In genomic region chr19:3605770-3606169, GRCh38 we compare ENCODE assay signal across 10 cellular contexts. TPM values are rescaled to one million over a fixed set of nuclear protein-coding genes. Genes with fewer than 3 reads are reported as not detected.
DNase-seq lines count a peak whose midpoint lies in the region; ATAC-seq and TF ChIP-seq lines count a peak whose summit lies in the region.
"Had no signal": no experiment of that assay in that cellular context is flagged by ENCODE, and none has a peak within 500 bp of the region (broad histone marks: within the 10 kb centered on the region; RNA-seq: fewer than 3 reads in every experiment).

No MANE protein-coding gene starts in this region.

- DNase-seq in BJ (ENCODE audit: low read depth) (no peak), MG63 (no peak), esophagus squamous epithelium (lab: John Stamatoyannopoulos, UW) (no peak), prostate gland (ENCODE audit: low spot score) (no peak), cerebellum (ENCODE audit: low spot score) (no peak), nucleus accumbens (lab: John Stamatoyannopoulos, UW) (no peak)
- DNase-seq in activated CD4-positive, alpha-beta memory T cell treated with anti-CD3 and anti-CD28 coated beads for 36 hours, result no peak

- intact Hi-C loops in esophagus squamous epithelium (cut with DNase I) (no loop called here), prostate gland (cut with DNase I) (no loop called here)
- intact Hi-C loops in activated CD4-positive, alpha-beta memory T cell treated with anti-CD3 and anti-CD28 coated beads for 36 hours (cut with micrococcal nuclease), result no loop called here

- WGBS in esophagus squamous epithelium, 2 donors, result 43 to 45% methylated on average over 5 of the region's 5 CpGs
- WGBS in prostate gland, result 45% methylated on average over 5 of the region's 5 CpGs

- no peak for TF ChIP-seq POLR2A in esophagus squamous epithelium (IDR thresholded peaks at IDR 0.05)
- TF ChIP-seq POLR2A in prostate gland (IDR thresholded peaks at IDR 0.05), result no peak

- H3K27me3 ChIP-seq in BJ (ENCODE audit: control insufficient read depth, insufficient read depth, low read length) (no peaks in the 10 kb centered on the region), MG63 (no peaks in the 10 kb centered on the region), esophagus squamous epithelium (peaks cover 0 to 35% (median 0%) of the 10 kb centered on the region in 4 donors), prostate gland (replicated peaks; ENCODE audit: insufficient read depth) (no peaks in the 10 kb centered on the region)

- TF ChIP-seq CTCF in BJ (IDR thresholded peaks at IDR 0.05; ENCODE audit: insufficient read depth, low read depth, low read length) (no peak), esophagus squamous epithelium (IDR thresholded peaks at IDR 0.05) (no peak), prostate gland (IDR thresholded peaks at IDR 0.05) (no peak)

- no peak for ATAC-seq in activated T-helper 17 cell treated with anti-CD3 and anti-CD28 coated beads, Interleukin-2, amount 50 U/mL, for 72 hours (replicated peaks)

- peaks cover 9% of the 10 kb centered on the region for H3K27me3 Mint-ChIP-seq in activated T-helper 17 cell treated with anti-CD3 and anti-CD28 coated beads, Interleukin-2, amount 50 U/mL, for 72 hours
- H3K27me3 Mint-ChIP-seq in activated CD4-positive, alpha-beta memory T cell treated with anti-CD3 and anti-CD28 coated beads for 36 hours, result peaks cover 4% of the 10 kb centered on the region
- H3K27me3 Mint-ChIP-seq: activated naive CD8-positive, alpha-beta T cell treated with anti-CD3 and anti-CD28 coated beads, Interleukin-2, amount 10 ng/mL, durations not matched to agents 7 days and 5 days had no signal

- no peaks in the 10 kb centered on the region for H3K4me1 Mint-ChIP-seq in activated T-helper 17 cell treated with anti-CD3 and anti-CD28 coated beads, Interleukin-2, amount 50 U/mL, for 72 hours
- no peaks in the 10 kb centered on the region for H3K4me1 Mint-ChIP-seq in activated CD4-positive, alpha-beta memory T cell treated with anti-CD3 and anti-CD28 coated beads for 36 hours (ENCODE audit: low read depth)

- peak overlapping the region; percentile 67 to 89 (median 80) for H3K27ac ChIP-seq in esophagus squamous epithelium
- no peak overlapping the region for H3K27ac ChIP-seq in prostate gland

- H3K4me1 ChIP-seq in esophagus squamous epithelium, result peaks cover 0 to 75% (median 36%) of the 10 kb centered on the region in 3 donors
- peaks cover 10% of the 10 kb centered on the region for H3K4me1 ChIP-seq in prostate gland (replicated peaks)

- POLR2A ChIA-PET in BJ (lab: Charles Lee), result no interaction called here
- POLR2A ChIA-PET in activated CD4-positive, alpha-beta memory T cell treated with anti-CD3 and anti-CD28 coated beads for 36 hours (lab: Charles Lee), result no interaction called here

- H3K9me3 ChIP-seq in MG63 (no peaks in the 10 kb centered on the region), esophagus squamous epithelium (no peaks in the 10 kb centered on the region), prostate gland (no peaks in the 10 kb centered on the region)

- H3K4me3 ChIP-seq in BJ (ENCODE audit: low read depth, low read length), result peak overlapping the region; percentile 68
- H3K4me3 ChIP-seq in MG63, result peak overlapping the region; percentile 54
- peak overlapping the region; percentile 23 to 73 (median 52) for H3K4me3 ChIP-seq in esophagus squamous epithelium
- H3K4me3 ChIP-seq in prostate gland, result peak overlapping the region; percentile 30 to 35

- H3K36me3 ChIP-seq in BJ (ENCODE audit: control insufficient read depth, insufficient read depth, low read length) (peaks cover 1% of the 10 kb centered on the region; the same call in 1 of the 2 replicates), MG63 (no peaks in the 10 kb centered on the region), esophagus squamous epithelium (peaks cover 0 to 9% (median 0%) of the 10 kb centered on the region in 3 donors), prostate gland (no peaks in the 10 kb centered on the region)

- CTCF ChIA-PET in BJ (lab: Yijun Ruan, JAX), result no interaction called here
- CTCF ChIA-PET in activated CD4-positive, alpha-beta memory T cell treated with anti-CD3 and anti-CD28 coated beads for 36 hours (lab: Charles Lee), result no interaction called here

- H3K36me3 Mint-ChIP-seq in activated T-helper 17 cell treated with anti-CD3 and anti-CD28 coated beads, Interleukin-2, amount 50 U/mL, for 72 hours (ENCODE audit: low read depth), result no peaks in the 10 kb centered on the region
- H3K36me3 Mint-ChIP-seq in activated CD4-positive, alpha-beta memory T cell treated with anti-CD3 and anti-CD28 coated beads for 36 hours, result no peaks in the 10 kb centered on the region
- H3K36me3 Mint-ChIP-seq: activated naive CD8-positive, alpha-beta T cell treated with anti-CD3 and anti-CD28 coated beads, Interleukin-2, amount 10 ng/mL, durations not matched to agents 7 days and 5 days had no signal

- no peaks in the 10 kb centered on the region for H3K9me3 Mint-ChIP-seq in activated T-helper 17 cell treated with anti-CD3 and anti-CD28 coated beads, Interleukin-2, amount 50 U/mL, for 72 hours
- no peaks in the 10 kb centered on the region for H3K9me3 Mint-ChIP-seq in activated CD4-positive, alpha-beta memory T cell treated with anti-CD3 and anti-CD28 coated beads for 36 hours
- H3K9me3 Mint-ChIP-seq: activated CD4-positive, alpha-beta T cell treated with anti-CD3 and anti-CD28 coated beads, Interleukin-2, amount 10 ng/mL, durations not matched to agents 7 days and 5 days; activated naive CD8-positive, alpha-beta T cell treated with anti-CD3 and anti-CD28 coated beads, Interleukin-2, amount 10 ng/mL, durations not matched to agents 7 days and 5 days had no signal

- H3K27ac Mint-ChIP-seq in activated T-helper 17 cell treated with anti-CD3 and anti-CD28 coated beads, Interleukin-2, amount 50 U/mL, for 72 hours, result no peak overlapping the region
- no peak overlapping the region for H3K27ac Mint-ChIP-seq in activated CD4-positive, alpha-beta memory T cell treated with anti-CD3 and anti-CD28 coated beads for 36 hours
- H3K27ac Mint-ChIP-seq: activated CD4-positive, alpha-beta T cell treated with anti-CD3 and anti-CD28 coated beads, Interleukin-2, amount 10 ng/mL, durations not matched to agents 7 days and 5 days; activated naive CD8-positive, alpha-beta T cell treated with anti-CD3 and anti-CD28 coated beads, Interleukin-2, amount 10 ng/mL, durations not matched to agents 7 days and 5 days had no signal

- no peak overlapping the region for H3K4me3 Mint-ChIP-seq in activated T-helper 17 cell treated with anti-CD3 and anti-CD28 coated beads, Interleukin-2, amount 50 U/mL, for 72 hours
- H3K4me3 Mint-ChIP-seq in activated CD4-positive, alpha-beta memory T cell treated with anti-CD3 and anti-CD28 coated beads for 36 hours, result no peak overlapping the region
- H3K4me3 Mint-ChIP-seq: activated naive CD8-positive, alpha-beta T cell treated with anti-CD3 and anti-CD28 coated beads, Interleukin-2, amount 10 ng/mL, durations not matched to agents 7 days and 5 days had no signal

RNA-seq across cellular contexts. Expression of gene TBXA2R, which starts 0.9 kb away (rescaled TPM):
- 0.54 and 1.2 TPM in 2 replicates for polyA plus RNA-seq in BJ (2011; rRNA removed)
- polyA minus RNA-seq in BJ (2011; rRNA and poly(A)+ RNA removed), result 0.62 and 1.00 TPM in 2 replicates
- total RNA-seq in MG63 (2014; rRNA removed; shearing (Covaris generic); ENCODE audit: low replicate concordance), result 1.9 and 2.1 TPM in 2 replicates
- 1 to 10 TPM in 1 of 4 donors, under 1 TPM in 3; 0.23 to 1.3 (median 0.45) TPM for total RNA-seq in esophagus squamous epithelium
- total RNA-seq in prostate gland, result 1 to 10 TPM; 1.1 to 4.0 TPM
- under 1 TPM; 0.32 to 0.37 TPM for total RNA-seq in activated T-helper 17 cell treated with anti-CD3 and anti-CD28 coated beads, Interleukin-2, amount 50 U/mL, for 72 hours
- total RNA-seq in cerebellum, result 0.45 TPM
- under 1 TPM; 0.31 to 0.36 TPM for total RNA-seq in activated CD4-positive, alpha-beta memory T cell treated with anti-CD3 and anti-CD28 coated beads for 36 hours

RNA-seq across cellular contexts. Expression of gene GIPC3, which starts 20.5 kb away (rescaled TPM):
- polyA plus RNA-seq in BJ (2011; rRNA removed), result 0.36 and 0.63 TPM in 2 replicates
- polyA minus RNA-seq in BJ (2011; rRNA and poly(A)+ RNA removed), result 0.47 and 0.72 TPM in 2 replicates
- not detected in 2 replicates for total RNA-seq in MG63 (2014; rRNA removed; shearing (Covaris generic); ENCODE audit: low replicate concordance)
- total RNA-seq in esophagus squamous epithelium (under 1 TPM; 0.18 to 0.76 (median 0.22) TPM), prostate gland (1 to 10 TPM in 1 of 2 donors, under 1 TPM in 1; 0.36 to 1.9 TPM), cerebellum (0.09 TPM)
- under 1 TPM; 0.32 to 0.42 TPM for total RNA-seq in activated T-helper 17 cell treated with anti-CD3 and anti-CD28 coated beads, Interleukin-2, amount 50 U/mL, for 72 hours
- total RNA-seq in activated CD4-positive, alpha-beta memory T cell treated with anti-CD3 and anti-CD28 coated beads for 36 hours, result under 1 TPM; 0.19 to 0.26 TPM

RNA-seq across cellular contexts. Expression of gene CACTIN, which starts 20.8 kb away (rescaled TPM):
- 9.3 and 13.8 TPM in 2 replicates for polyA plus RNA-seq in BJ (2011; rRNA removed)
- polyA minus RNA-seq in BJ (2011; rRNA and poly(A)+ RNA removed), result 5.2 and 9.1 TPM in 2 replicates
- total RNA-seq in MG63 (2014; rRNA removed; shearing (Covaris generic); ENCODE audit: low replicate concordance), result 13.1 and 25.3 TPM in 2 replicates
- 10 to 100 TPM; 15.9 to 26.7 (median 21.3) TPM for total RNA-seq in esophagus squamous epithelium
- 10 to 100 TPM; 38.2 to 52.8 TPM for total RNA-seq in prostate gland
- total RNA-seq in activated T-helper 17 cell treated with anti-CD3 and anti-CD28 coated beads, Interleukin-2, amount 50 U/mL, for 72 hours, result 10 to 100 TPM; 22.9 to 31.8 TPM
- 15.2 TPM for total RNA-seq in cerebellum
- 10 to 100 TPM; 25.2 to 27.2 TPM for total RNA-seq in activated CD4-positive, alpha-beta memory T cell treated with anti-CD3 and anti-CD28 coated beads for 36 hours

RNA-seq across cellular contexts. Expression of gene HMG20B, which starts 33.0 kb away (rescaled TPM):
- polyA plus RNA-seq in BJ (2011; rRNA removed), result 39.7 and 54.2 TPM in 2 replicates
- polyA minus RNA-seq in BJ (2011; rRNA and poly(A)+ RNA removed), result 10.2 and 14.9 TPM in 2 replicates
- 42.5 and 43.5 TPM in 2 replicates for total RNA-seq in MG63 (2014; rRNA removed; shearing (Covaris generic); ENCODE audit: low replicate concordance)
- total RNA-seq in esophagus squamous epithelium, result 10 to 100 TPM; 56.1 to 77.6 (median 76.9) TPM
- total RNA-seq in prostate gland, result 100 to 1,000 TPM; 184 to 369 TPM
- 10 to 100 TPM; 40.0 to 52.3 TPM for total RNA-seq in activated T-helper 17 cell treated with anti-CD3 and anti-CD28 coated beads, Interleukin-2, amount 50 U/mL, for 72 hours
- 15.4 TPM for total RNA-seq in cerebellum
- total RNA-seq in activated CD4-positive, alpha-beta memory T cell treated with anti-CD3 and anti-CD28 coated beads for 36 hours, result 10 to 100 TPM; 68.1 to 78.5 TPM

RNA-seq across cellular contexts. Expression of gene MFSD12, which starts 48.4 kb away (rescaled TPM):
- polyA plus RNA-seq in BJ (2011; rRNA removed), result 35.0 and 54.7 TPM in 2 replicates
- polyA minus RNA-seq in BJ (2011; rRNA and poly(A)+ RNA removed), result 41.3 and 58.2 TPM in 2 replicates
- total RNA-seq in MG63 (2014; rRNA removed; shearing (Covaris generic); ENCODE audit: low replicate concordance), result 17.6 and 26.4 TPM in 2 replicates
- total RNA-seq in esophagus squamous epithelium (10 to 100 TPM; 22.5 to 50.4 (median 37.3) TPM), prostate gland (10 to 100 TPM; 60.5 to 86.1 TPM), cerebellum (30.4 TPM)
- total RNA-seq in activated T-helper 17 cell treated with anti-CD3 and anti-CD28 coated beads, Interleukin-2, amount 50 U/mL, for 72 hours, result 10 to 100 TPM; 38.3 to 64.1 TPM
- total RNA-seq in activated CD4-positive, alpha-beta memory T cell treated with anti-CD3 and anti-CD28 coated beads for 36 hours, result 10 to 100 TPM; 50.6 to 54.2 TPM

Comparison
In these comparisons a context has a peak if more than half of its experiments do, and no peak if none do; other contexts are left out.
1. H3K27ac ChIP-seq: peak in esophagus squamous epithelium (4 of 4); none in prostate gland (0 of 2).
2. Peak in every context shown above with its lines, with median percentiles within 50 percentile points of each other: H3K4me3 ChIP-seq.